Comparison of ENCODE assay signal across 26 cellular contexts in the genomic region with DNA sequence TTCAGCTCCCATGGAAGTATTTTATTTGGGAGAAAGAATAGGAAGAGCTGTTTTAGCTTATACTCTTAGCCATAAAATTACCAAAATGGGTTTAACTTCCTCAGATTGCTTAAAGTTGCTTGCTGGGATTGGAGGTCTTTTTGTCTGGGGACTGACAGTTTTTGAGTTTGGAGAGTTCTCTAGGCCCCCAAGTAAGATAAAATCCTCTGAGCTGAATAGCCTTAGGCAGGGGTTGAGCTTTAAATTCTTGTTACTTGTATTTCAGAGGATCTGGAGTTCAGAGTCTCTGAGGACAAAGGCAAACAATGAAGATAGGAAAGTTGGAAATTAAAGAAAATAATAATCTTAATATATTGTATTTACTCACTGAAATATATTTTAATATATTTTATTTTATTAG.
A peak's percentile ranks its signal among the peaks of the same experiment; 100 is the strongest.
DNase-seq lines count a peak whose midpoint lies in the region; ATAC-seq, FAIRE-seq and TF ChIP-seq lines count a peak whose summit lies in the region.
"Had no signal": no experiment of that assay in that cellular context is flagged by ENCODE, and none has a peak within 500 bp of the region (broad histone marks: within the 10 kb centered on the region; RNA-seq: fewer than 3 reads in every experiment).

No MANE protein-coding gene starts in this region.

- H3K9ac ChIP-seq in H1 (replicated peaks in 1 of 4; ENCODE audit: extremely low read depth in 1 of 4, low read depth in 3 of 4, low read length in 3 of 4) (no peak overlapping the region), neuronal stem cell (ENCODE audit: low read depth, low read length, poor library complexity) (no peak overlapping the region), trophoblast cell (ENCODE audit: low read length) (no peak overlapping the region)
- H3K9ac ChIP-seq: GM23248, SK-N-SH had no signal

- TF ChIP-seq POLR2A in H1 (IDR thresholded peaks at IDR 0.05; ENCODE audit: control extremely low read depth in 1 of 2, low read depth in 2 of 2, low read length in 2 of 2): no peak

- H2BK15ac ChIP-seq in H1 (ENCODE audit: low read length) (no peak overlapping the region), neuronal stem cell (ENCODE audit: low read length) (no peak overlapping the region)

- peaks cover 37% of the 10 kb centered on the region for H3K9me3 Mint-ChIP-seq in GM23338
- H3K9me3 Mint-ChIP-seq in mesothelial cell of epicardium: peaks cover 13% of the 10 kb centered on the region

- no peak overlapping the region for H4K8ac ChIP-seq in H1 (ENCODE audit: extremely low read depth, insufficient read depth, low read length)
- no peak overlapping the region for H4K8ac ChIP-seq in neuronal stem cell (ENCODE audit: low read depth, low read length)
- H4K8ac ChIP-seq in trophoblast cell (ENCODE audit: low read depth, low read length): no peak overlapping the region

- no peaks in the 10 kb centered on the region for H3K9me2 ChIP-seq in GM23338 (ENCODE audit: insufficient read depth)
- H3K9me2 ChIP-seq: SK-N-SH had no signal

- CTCF ChIA-PET in H1 (lab: Charles Lee; ENCODE audit: partially characterized antibody): interaction anchor here (1.7 kb wide), 1 partner anchor 194 kb away, joined by 4 read pairs; no protein-coding TSS in a partner anchor

- no peaks in the 10 kb centered on the region for H4K20me1 ChIP-seq in GM23338 (replicated peaks; ENCODE audit: insufficient read depth)
- no peaks in the 10 kb centered on the region for H4K20me1 ChIP-seq in H1 (replicated peaks in 1 of 2; ENCODE audit: control insufficient read depth in 1 of 2, insufficient read depth in 2 of 2, low read length in 2 of 2)

- no peak overlapping the region for H4K5ac ChIP-seq in H1 (ENCODE audit: insufficient read length, low read depth, low read length)

- no peaks in the 10 kb centered on the region for H3K27me3 ChIP-seq in GM23338 (ENCODE audit: insufficient read depth)
- H3K27me3 ChIP-seq in H1 (replicated peaks in 1 of 4; ENCODE audit: control insufficient read depth in 3 of 4, extremely low read depth in 1 of 4, insufficient read depth in 3 of 4, low read length in 3 of 4): no peaks in the 10 kb centered on the region
- H3K27me3 ChIP-seq in neuronal stem cell (ENCODE audit: control insufficient read depth in 3 of 3, insufficient read depth in 3 of 3, low read depth in 1 of 3, low read length in 3 of 3): no peaks in the 10 kb centered on the region
- H3K27me3 ChIP-seq in trophoblast cell (ENCODE audit: insufficient read depth, low read length): no peaks in the 10 kb centered on the region

- H3K14ac ChIP-seq in H1 (ENCODE audit: insufficient read length) (no peak overlapping the region), neuronal stem cell (ENCODE audit: low read length) (no peak overlapping the region), trophoblast cell (ENCODE audit: low read length) (no peak overlapping the region)

- peak; percentile 28; the same call in 2 of the 3 replicates for ATAC-seq in GM23338
- no peak for ATAC-seq in GM21526 (IDR thresholded peaks at IDR 0.05; ENCODE audit: low FRiP score, unreplicated experiment)
- no peak for ATAC-seq in HG03159 (IDR thresholded peaks at IDR 0.05; ENCODE audit: unreplicated experiment)

- H3K27ac ChIP-seq in GM23338 (ENCODE audit: low read depth): peak overlapping the region; percentile 33; the same call in 1 of the 2 replicates
- H3K27ac ChIP-seq in H1 (ENCODE audit: low read depth, low read length): no peak overlapping the region
- H3K27ac ChIP-seq in neuronal stem cell (replicated peaks; ENCODE audit: low read length): peak overlapping the region; percentile 83
- no peak overlapping the region for H3K27ac ChIP-seq in trophoblast cell (ENCODE audit: low read depth, low read length)
- H3K27ac ChIP-seq: GM23248 had no signal

- H2AK5ac ChIP-seq in H1 (ENCODE audit: low read depth, low read length): no peak overlapping the region
- no peak overlapping the region for H2AK5ac ChIP-seq in neuronal stem cell (ENCODE audit: low read depth, low read length)
- no peak overlapping the region for H2AK5ac ChIP-seq in trophoblast cell (ENCODE audit: low read length)

- no peak for TF ChIP-seq EP300 in H1 (IDR thresholded peaks at IDR 0.05; ENCODE audit: borderline replicate concordance in 1 of 2, low read depth in 2 of 2, low read length in 2 of 2)

- H3K79me1 ChIP-seq in H1 (ENCODE audit: low read depth, low read length): no peaks in the 10 kb centered on the region
- H3K79me1 ChIP-seq in neuronal stem cell (ENCODE audit: low read depth, low read length): no peaks in the 10 kb centered on the region
- H3K79me1 ChIP-seq in trophoblast cell (ENCODE audit: low read length): no peaks in the 10 kb centered on the region

- H2BK5ac ChIP-seq in H1 (ENCODE audit: low read depth, low read length) (no peak overlapping the region), neuronal stem cell (ENCODE audit: low read length) (no peak overlapping the region), trophoblast cell (ENCODE audit: low read depth, low read length, poor library complexity) (no peak overlapping the region)

- DNase-seq in GM23338 (ENCODE audit: low spot score): no peak
- DNase-seq in H1 (ENCODE audit: low read depth in 1 of 2, low spot score in 2 of 2): no peak
- no peak for DNase-seq in mesothelial cell of epicardium (ENCODE audit: low spot score in 2 of 2, unreplicated experiment in 2 of 2)
- DNase-seq in neuronal stem cell (ENCODE audit: low spot score): no peak
- no peak for DNase-seq in trophoblast cell
- DNase-seq in GOT3 (lab: John Stamatoyannopoulos, UW): no peak
- DNase-seq: 8988T, Calu3, DMS79 treated with DMSO at 0.1 percent for 48 hours, GM23248, HCEC 1CT, KBM-7, MV-4-11, NCI-H1105, NCI-H1436 treated with DMSO at 0.1 percent for 48 hours, NCI-H1930, NCI-H2107, NCI-H446, NCI-H524 treated with DMSO at 0.1 percent for 48 hours, NCI-H774, SK-N-SH had no signal

- H2BK120ac ChIP-seq in H1 (replicated peaks; ENCODE audit: low read depth, low read length) (no peak overlapping the region), neuronal stem cell (ENCODE audit: low read depth, low read length) (no peak overlapping the region), trophoblast cell (ENCODE audit: insufficient read depth, low read length, poor library complexity) (no peak overlapping the region)

- H2BK20ac ChIP-seq in H1 (ENCODE audit: low read length): no peak overlapping the region

- no peak overlapping the region for H4K12ac ChIP-seq in trophoblast cell (ENCODE audit: low read depth, low read length)

- no peak for TF ChIP-seq CTCF in GM23338 (conservative IDR thresholded peaks at IDR 0.05; ENCODE audit: low read depth in 2 of 2)
- TF ChIP-seq CTCF in H1 (IDR thresholded peaks at IDR 0.05; ENCODE audit: control extremely low read depth in 1 of 3, insufficient read depth in 1 of 3, low read depth in 1 of 3, low read length in 3 of 3): no peak
- no peak for TF ChIP-seq CTCF in mesothelial cell of epicardium (IDR thresholded peaks at IDR 0.05; ENCODE audit: unreplicated experiment)

- FAIRE-seq in H1 (lab: Jason Lieb, UNC): no peak
- FAIRE-seq: GM12892, GM19239, RCC 7860 had no signal

- H3K23ac ChIP-seq in H1 (ENCODE audit: insufficient read length) (no peak overlapping the region), neuronal stem cell (ENCODE audit: low read depth, low read length, poor library complexity) (no peak overlapping the region), trophoblast cell (ENCODE audit: low read length) (no peak overlapping the region)

- H4K91ac ChIP-seq in H1 (replicated peaks; ENCODE audit: insufficient read length, low read length): peak overlapping the region; percentile 49
- H4K91ac ChIP-seq in neuronal stem cell (ENCODE audit: low read depth, low read length, poor library complexity): no peak overlapping the region
- H4K91ac ChIP-seq in trophoblast cell (ENCODE audit: low read depth, low read length): no peak overlapping the region

- H3K27me3 Mint-ChIP-seq in GM23338 (ENCODE audit: insufficient read depth, low read depth, poor library complexity) (peaks cover 6% of the 10 kb centered on the region), mesothelial cell of epicardium (ENCODE audit: low read depth) (no peaks in the 10 kb centered on the region)

- no peaks in the 10 kb centered on the region for H3K79me2 ChIP-seq in GM23338 (replicated peaks; ENCODE audit: insufficient read depth)
- H3K79me2 ChIP-seq in H1 (ENCODE audit: control insufficient read depth in 1 of 2, insufficient read depth in 2 of 2, low read length in 2 of 2): no peaks in the 10 kb centered on the region
- no peaks in the 10 kb centered on the region for H3K79me2 ChIP-seq in trophoblast cell (ENCODE audit: control insufficient read depth, insufficient read depth, low read length, poor library complexity)

- peaks cover 4% of the 10 kb centered on the region for H3K36me3 ChIP-seq in GM23338 (ENCODE audit: insufficient read depth)
- H3K36me3 ChIP-seq in H1 (ENCODE audit: control insufficient read depth in 2 of 4, insufficient read depth in 4 of 4, low read length in 3 of 4): no peaks in the 10 kb centered on the region; a peak in 1 of 8 replicates
- H3K36me3 ChIP-seq in neuronal stem cell (replicated peaks in 1 of 2; ENCODE audit: control insufficient read depth in 2 of 2, insufficient read depth in 2 of 2, low read length in 2 of 2): peaks cover 0 to 2% of the 10 kb centered on the region in 2 donors
- no peaks in the 10 kb centered on the region for H3K36me3 ChIP-seq in trophoblast cell (ENCODE audit: control insufficient read depth in 1 of 2, insufficient read depth in 2 of 2, low read length in 2 of 2)

- H3K18ac ChIP-seq in H1 (ENCODE audit: extremely low read depth, low read length) (no peak overlapping the region), neuronal stem cell (ENCODE audit: low read length) (no peak overlapping the region), trophoblast cell (ENCODE audit: low read length) (no peak overlapping the region)

- H3K56ac ChIP-seq in H1 (replicated peaks; ENCODE audit: insufficient read length, low read depth, low read length): no peak overlapping the region

- no peak for TF ChIP-seq RAD21 in H1 (IDR thresholded peaks at IDR 0.05 in 1 of 2, conservative IDR thresholded peaks at IDR 0.05 in 1 of 2; ENCODE audit: low read depth in 2 of 2, low read length in 2 of 2)

- POLR2A ChIA-PET in H1 (lab: Charles Lee; ENCODE audit: partially characterized antibody): interaction anchor here (1.2 to 2.6 kb wide), 2 partner anchors 10 to 11 kb away, joined by 3 to 19 read pairs; no protein-coding TSS in a partner anchor

- H2BK12ac ChIP-seq in H1 (ENCODE audit: low read depth, low read length) (no peak overlapping the region), neuronal stem cell (ENCODE audit: low read length) (no peak overlapping the region), trophoblast cell (ENCODE audit: low read length) (no peak overlapping the region)

- H3K4me1 Mint-ChIP-seq in GM23338: peaks cover 34% of the 10 kb centered on the region
- peaks cover 28% of the 10 kb centered on the region for H3K4me1 Mint-ChIP-seq in mesothelial cell of epicardium

- H3K4me2 ChIP-seq in GM23338 (peak overlapping the region; percentile 48), H1 (ENCODE audit: insufficient read depth in 1 of 2, low read depth in 2 of 2, low read length in 2 of 2) (no peak overlapping the region), neuronal stem cell (ENCODE audit: insufficient read depth, low read length, poor library complexity, severe bottlenecking) (no peak overlapping the region), trophoblast cell (ENCODE audit: low read length) (no peak overlapping the region)
- H3K4me2 ChIP-seq: SK-N-SH had no signal

- H3K4me3 ChIP-seq in GM23338 (peak overlapping the region; percentile 6; the same call in 1 of the 2 replicates), H1 (ENCODE audit: extremely low read depth in 1 of 4, insufficient read depth in 2 of 4, low read depth in 3 of 4, low read length in 4 of 4) (peak overlapping the region in 1 of 4 experiments; percentile 13; a peak in 1 of 8 replicates), neuronal stem cell (ENCODE audit: low read length in 2 of 2) (no peak overlapping the region), trophoblast cell (ENCODE audit: low read depth, low read length) (no peak overlapping the region)
- H3K4me3 ChIP-seq: GM23248 had no signal

- H3K36me3 Mint-ChIP-seq in GM23338 (ENCODE audit: low read depth) (peaks cover 41% of the 10 kb centered on the region), mesothelial cell of epicardium (peaks cover 15% of the 10 kb centered on the region)

- H2AFZ ChIP-seq in GM23338 (no peak overlapping the region), H1 (ENCODE audit: low read length) (no peak overlapping the region), neuronal stem cell (ENCODE audit: low read length) (peak overlapping the region; percentile 50), trophoblast cell (ENCODE audit: insufficient read depth, low read length, poor library complexity) (no peak overlapping the region)
- H2AFZ ChIP-seq: GM23248 had no signal

- H3F3A ChIP-seq in GM23338 (replicated peaks; ENCODE audit: low read depth): no peaks in the 10 kb centered on the region

- H3K4me1 ChIP-seq in GM23338 (ENCODE audit: insufficient read depth) (peaks cover 21% of the 10 kb centered on the region), H1 (replicated peaks in 1 of 4; ENCODE audit: control insufficient read depth in 3 of 4, insufficient read depth in 4 of 4, low read length in 3 of 4) (peaks cover 2 to 14% (median 9%) of the 10 kb centered on the region in 4 experiments; a peak in 4 of 7 replicates), neuronal stem cell (ENCODE audit: control insufficient read depth in 2 of 2, insufficient read depth in 1 of 2, low read depth in 1 of 2, low read length in 2 of 2) (peaks cover 7 to 9% of the 10 kb centered on the region in 2 donors), trophoblast cell (ENCODE audit: control insufficient read depth in 1 of 2, insufficient read depth in 2 of 2, low read length in 2 of 2) (no peaks in the 10 kb centered on the region)

- H3K4ac ChIP-seq in H1 (replicated peaks; ENCODE audit: insufficient read length, low read depth, low read length) (no peak overlapping the region), neuronal stem cell (ENCODE audit: low read length) (no peak overlapping the region), trophoblast cell (ENCODE audit: low read depth, low read length) (no peak overlapping the region)

- no peaks in the 10 kb centered on the region for H3K23me2 ChIP-seq in H1 (ENCODE audit: low read depth, low read length)

- no peak overlapping the region for H3K27ac Mint-ChIP-seq in GM23338
- peak overlapping the region; percentile 83 for H3K27ac Mint-ChIP-seq in mesothelial cell of epicardium

- H3K4me3 Mint-ChIP-seq in GM23338: no peak overlapping the region
- H3K4me3 Mint-ChIP-seq in mesothelial cell of epicardium: no peak overlapping the region

- peaks cover 11 to 12% of the 10 kb centered on the region in 2 experiments for H3K9me3 ChIP-seq in H1 (ENCODE audit: insufficient read depth in 2 of 2, low read depth in 1 of 2, low read length in 1 of 2)
- H3K9me3 ChIP-seq in neuronal stem cell (replicated peaks in 1 of 2; ENCODE audit: control insufficient read depth in 2 of 2, insufficient read depth in 1 of 2, low read depth in 1 of 2, low read length in 2 of 2): peaks cover 0 to 3% of the 10 kb centered on the region in 2 donors
- H3K9me3 ChIP-seq in trophoblast cell (ENCODE audit: insufficient read depth, low read depth, low read length): peaks cover 4% of the 10 kb centered on the region
- H3K9me3 ChIP-seq: SK-N-SH had no signal

Comparison
In these comparisons a context has a peak if more than half of its experiments do, and no peak if none do; other contexts are left out.
1. H3K27ac ChIP-seq: peak in GM23338 (single experiment) and neuronal stem cell (single experiment); none in H1 (single experiment) and trophoblast cell (single experiment).